In genomic region chr7:100802951-100803350, GRCh38 we compare ENCODE assay signal across 1 cellular context.
TF ChIP-seq lines count a peak whose summit lies in the region.

No MANE protein-coding gene starts in this region.

TF ChIP-seq in GM12878, 131 proteins besides CTCF, POLR2A, EP300 and RAD21:
- TF ChIP-seq MLLT1 (IDR thresholded peaks at IDR 0.05) (no peak), POU2F2 (IDR thresholded peaks at IDR 0.05; ENCODE audit: borderline replicate concordance, low read depth, low read length) (no peak), EED (IDR thresholded peaks at IDR 0.05; ENCODE audit: low read depth) (0 out of 2 replicates have a peak, but pooled peaks have one; percentile 9), SMAD5 (IDR thresholded peaks at IDR 0.05; ENCODE audit: low read depth) (0 out of 2 replicates have a peak, but pooled peaks have one; percentile 11), PAX8 (IDR thresholded peaks at IDR 0.05) (no peak), BACH1 (IDR thresholded peaks at IDR 0.05; ENCODE audit: borderline replicate concordance) (no peak), PML (IDR thresholded peaks at IDR 0.05; ENCODE audit: low read length) (0 out of 2 replicates have a peak, but pooled peaks have one; percentile 5), FOXK2 (IDR thresholded peaks at IDR 0.05) (no peak), E4F1 (IDR thresholded peaks at IDR 0.05; ENCODE audit: borderline replicate concordance, partially characterized antibody) (no peak), SMARCA5 (IDR thresholded peaks at IDR 0.05) (no peak), DPF2 (IDR thresholded peaks at IDR 0.05) (peak; percentile 42; the same call in 1 of the 2 replicates), HDAC6 (IDR thresholded peaks at IDR 0.05; ENCODE audit: unreplicated experiment) (no peak), MEF2B (IDR thresholded peaks at IDR 0.05; ENCODE audit: partially characterized antibody, poor library complexity, severe bottlenecking) (peak; percentile 60), RELA (IDR thresholded peaks at IDR 0.05; ENCODE audit: borderline replicate concordance, partially characterized antibody) (no peak), NKRF (conservative IDR thresholded peaks at IDR 0.05) (no peak), BCL3 (IDR thresholded peaks at IDR 0.05; ENCODE audit: borderline replicate concordance, insufficient read depth, low read depth, low read length, poor library complexity, severe bottlenecking) (no peak), EGR1 (IDR thresholded peaks at IDR 0.05; ENCODE audit: borderline replicate concordance in 1 of 2, low read depth in 2 of 2, low read length in 2 of 2) (no peak), TARDBP (IDR thresholded peaks at IDR 0.05; ENCODE audit: borderline replicate concordance) (no peak), MAX (IDR thresholded peaks at IDR 0.05; ENCODE audit: low read depth, low read length) (no peak), IKZF1 (conservative IDR thresholded peaks at IDR 0.05) (peak; percentile 39)
TF ChIP-seq in GM12878: peak in this region for 6.
